ENCODE assay signal across 18 cellular contexts in genomic region chr4:15143551-15143950, GRCh38.
"Had no signal": no experiment of that assay in that cellular context is flagged by ENCODE, and none has a peak within 500 bp of the region (broad histone marks: within the 10 kb centered on the region; RNA-seq: fewer than 3 reads in every experiment).

No MANE protein-coding gene starts in this region.

- H3K4me2 ChIP-seq: KMS-11 had no signal

- H3K27ac Mint-ChIP-seq: activated CD4-positive, alpha-beta memory T cell treated with anti-CD3 and anti-CD28 coated beads, Interleukin-2, amount 10 ng/mL, durations not matched to agents 7 days and 5 days; activated naive CD4-positive, alpha-beta T cell treated with anti-CD3 and anti-CD28 coated beads, Interleukin-2, amount 10 ng/mL, durations not matched to agents 7 days and 5 days; activated naive CD8-positive, alpha-beta T cell treated with anti-CD3 and anti-CD28 coated beads for 36 hours; activated T-cell treated with anti-CD3 and anti-CD28 coated beads, Interleukin-2, amount 50 U/mL, for 72 hours; activated T-helper 2 cell treated with anti-CD3 and anti-CD28 coated beads, Interferon-gamma antibody, Interleukin-2, Interleukin-4, amounts not matched to agents 10 μg/mL and 5 μg/mL and 100 μg/mL, durations not matched to agents 14 hours and 24 hours and 36 hours; T-cell had no signal

- ATAC-seq: activated T-cell treated with anti-CD3 and anti-CD28 coated beads, Interleukin-2, amount 50 U/mL, for 72 hours; T-cell had no signal

- H3K4me3 ChIP-seq: SK-N-MC had no signal

- DNase-seq: activated CD4-positive, alpha-beta memory T cell treated with anti-CD3 and anti-CD28 coated beads, Interleukin-2, amount 10 ng/mL, durations not matched to agents 7 days and 5 days; activated CD4-positive, alpha-beta T cell treated with anti-CD3 and anti-CD28 coated beads, Interleukin-2, amount 50 U/mL, for 1 hour; activated CD4-positive, CD25-positive, alpha-beta regulatory T cell; activated gamma-delta T cell treated with Interleukin-2 at 50 U/mL for 16 hours; activated naive CD4-positive, alpha-beta T cell treated with anti-CD3 and anti-CD28 coated beads, Interleukin-2, amount 10 ng/mL, durations not matched to agents 7 days and 5 days; activated naive CD8-positive, alpha-beta T cell treated with anti-CD3 and anti-CD28 coated beads for 36 hours; activated T-cell treated with anti-CD3 and anti-CD28 coated beads for 4 hours; activated T-cell treated with anti-CD3 and anti-CD28 coated beads, Interleukin-2, amount 50 U/mL, for 72 hours; NCI-H1436; NCI-H1694 treated with DMSO at 0.1 percent for 48 hours; NCI-H2227 treated with DMSO at 0.1 percent for 48 hours; NCI-H748 treated with DMSO at 0.1 percent for 48 hours; T-cell; T-helper 2 cell; T1000 had no signal

- H3K4me1 Mint-ChIP-seq: activated CD4-positive, alpha-beta memory T cell treated with anti-CD3 and anti-CD28 coated beads, Interleukin-2, amount 10 ng/mL, durations not matched to agents 7 days and 5 days; activated naive CD4-positive, alpha-beta T cell treated with anti-CD3 and anti-CD28 coated beads, Interleukin-2, amount 10 ng/mL, durations not matched to agents 7 days and 5 days; activated naive CD8-positive, alpha-beta T cell treated with anti-CD3 and anti-CD28 coated beads for 36 hours; T-cell had no signal

- H3K27me3 Mint-ChIP-seq: activated naive CD4-positive, alpha-beta T cell treated with anti-CD3 and anti-CD28 coated beads, Interleukin-2, amount 10 ng/mL, durations not matched to agents 7 days and 5 days had no signal

- H3K36me3 Mint-ChIP-seq: activated naive CD4-positive, alpha-beta T cell treated with anti-CD3 and anti-CD28 coated beads, Interleukin-2, amount 10 ng/mL, durations not matched to agents 7 days and 5 days; activated naive CD8-positive, alpha-beta T cell treated with anti-CD3 and anti-CD28 coated beads for 36 hours; T-cell had no signal

- H3K27ac ChIP-seq: KMS-11, SK-N-MC had no signal

- H3K4me3 Mint-ChIP-seq: activated CD4-positive, alpha-beta memory T cell treated with anti-CD3 and anti-CD28 coated beads, Interleukin-2, amount 10 ng/mL, durations not matched to agents 7 days and 5 days; activated naive CD4-positive, alpha-beta T cell treated with anti-CD3 and anti-CD28 coated beads, Interleukin-2, amount 10 ng/mL, durations not matched to agents 7 days and 5 days; activated naive CD8-positive, alpha-beta T cell treated with anti-CD3 and anti-CD28 coated beads for 36 hours; activated T-cell treated with anti-CD3 and anti-CD28 coated beads, Interleukin-2, amount 50 U/mL, for 72 hours; T-cell had no signal

- H3K9me3 Mint-ChIP-seq: activated CD4-positive, alpha-beta memory T cell treated with anti-CD3 and anti-CD28 coated beads, Interleukin-2, amount 10 ng/mL, durations not matched to agents 7 days and 5 days; activated naive CD4-positive, alpha-beta T cell treated with anti-CD3 and anti-CD28 coated beads, Interleukin-2, amount 10 ng/mL, durations not matched to agents 7 days and 5 days; activated naive CD8-positive, alpha-beta T cell treated with anti-CD3 and anti-CD28 coated beads for 36 hours; activated T-helper 2 cell treated with anti-CD3 and anti-CD28 coated beads, Interferon-gamma antibody, Interleukin-2, Interleukin-4, amounts not matched to agents 10 μg/mL and 5 μg/mL and 100 μg/mL, durations not matched to agents 14 hours and 24 hours and 36 hours; T-cell had no signal

- H3K9ac ChIP-seq: KMS-11 had no signal
